Comparison of ENCODE assay signal across 13 cellular contexts in genomic region chr2:25483584-25484266, GRCh38.
DNase-seq lines count a peak whose midpoint lies in the region; ATAC-seq, FAIRE-seq and TF ChIP-seq lines count a peak whose summit lies in the region.
"Had no signal": no experiment of that assay in that cellular context is flagged by ENCODE, and none has a peak within 500 bp of the region (broad histone marks: within the 10 kb centered on the region; RNA-seq: fewer than 3 reads in every experiment).

No MANE protein-coding gene starts in this region.

- WGBS in GM12878 (ENCODE audit: insufficient coverage, insufficient replicate concordance, low lambda C conversion rate, missing lambda C conversion rate): 55% methylated on average over 2 of the region's 2 CpGs

- H3K4me1 Mint-ChIP-seq in activated naive CD4-positive, alpha-beta T cell treated with anti-CD3 and anti-CD28 coated beads for 36 hours (ENCODE audit: low read depth): peaks cover 3% of the 10 kb centered on the region

- peaks cover 0 to 20% (median 6%) of the 10 kb centered on the region in 11 experiments; a peak in 10 of 22 replicates for H3K36me3 ChIP-seq in BLaER1 treated with 17β-estradiol and CSF1 and Interleukin-3, amounts not matched to agents 10 nM and 100 nM
- H3K36me3 ChIP-seq in GM12878 (ENCODE audit: control insufficient read depth in 2 of 2, insufficient read depth in 2 of 2, low read length in 1 of 2): no peaks in the 10 kb centered on the region

- no peak overlapping the region for H3K4me3 Mint-ChIP-seq in activated naive CD4-positive, alpha-beta T cell treated with anti-CD3 and anti-CD28 coated beads for 36 hours
- H3K4me3 Mint-ChIP-seq: brain; CD4-positive, CD25-positive, alpha-beta regulatory T cell; neural crest cell; WTC11 had no signal

- peak overlapping the region; percentile 42 to 88 (median 66) for H3K4me2 ChIP-seq in BLaER1 treated with 17β-estradiol and CSF1 and Interleukin-3, amounts not matched to agents 10 nM and 100 nM
- peak overlapping the region; percentile 77 for H3K4me2 ChIP-seq in GM12878 (ENCODE audit: control insufficient read depth, insufficient read depth)

- no peaks in the 10 kb centered on the region for H3K9me3 Mint-ChIP-seq in activated naive CD4-positive, alpha-beta T cell treated with anti-CD3 and anti-CD28 coated beads for 36 hours
- H3K9me3 Mint-ChIP-seq: CD4-positive, CD25-positive, alpha-beta regulatory T cell; neural crest cell; WTC11 had no signal

- no peak overlapping the region for H3K4me3 ChIP-seq in BLaER1 treated with 17β-estradiol and CSF1 and Interleukin-3, amounts not matched to agents 10 nM and 100 nM
- no peak overlapping the region for H3K4me3 ChIP-seq in GM12878
- H3K4me3 ChIP-seq: heart left ventricle had no signal

- peaks cover 14 to 40% (median 27%) of the 10 kb centered on the region in 10 experiments for H3K4me1 ChIP-seq in BLaER1 treated with 17β-estradiol and CSF1 and Interleukin-3, amounts not matched to agents 10 nM and 100 nM
- H3K4me1 ChIP-seq in GM12878 (ENCODE audit: control insufficient read depth, insufficient read depth, low read length): peaks cover 9% of the 10 kb centered on the region

- intact Hi-C loops in GM12878 (cut with micrococcal nuclease; ENCODE audit: unreplicated experiment): no loop called here
- intact Hi-C loops in activated naive CD4-positive, alpha-beta T cell treated with anti-CD3 and anti-CD28 coated beads for 36 hours (cut with micrococcal nuclease): no loop called here

- POLR2A ChIA-PET in GM12878 (lab: Charles Lee): interaction anchor here (0.8 to 1.9 kb wide), 8 partner anchors 10 to 287 kb away, joined by 3 to 9 read pairs (median 3); no protein-coding TSS in a partner anchor

- TF ChIP-seq RAD21 in GM12878 (IDR thresholded peaks at IDR 0.05; ENCODE audit: insufficient read depth, low read depth, low read length): no peak

- TF ChIP-seq CTCF in GM12878 (IDR thresholded peaks at IDR 0.05 in 2 of 3, conservative IDR thresholded peaks at IDR 0.05 in 1 of 3; ENCODE audit: control insufficient read depth in 2 of 3, extremely low read depth in 1 of 3, insufficient read depth in 1 of 3, low read depth in 3 of 3, low read length in 3 of 3): no peak

- H2AFZ ChIP-seq in GM12878 (ENCODE audit: control insufficient read depth, low read depth, low read length): peak overlapping the region; percentile 44

- no peaks in the 10 kb centered on the region for H3K27me3 Mint-ChIP-seq in activated naive CD4-positive, alpha-beta T cell treated with anti-CD3 and anti-CD28 coated beads for 36 hours (ENCODE audit: low read depth)
- H3K27me3 Mint-ChIP-seq: brain; CD4-positive, CD25-positive, alpha-beta regulatory T cell had no signal

- H4K20me1 ChIP-seq in BLaER1 treated with 17β-estradiol and CSF1 and Interleukin-3, amounts not matched to agents 10 nM and 100 nM: no peaks in the 10 kb centered on the region
- H4K20me1 ChIP-seq in GM12878 (ENCODE audit: control insufficient read depth, insufficient read depth): no peaks in the 10 kb centered on the region

- SMC1A ChIA-PET in GM12878 (lab: Charles Lee; ENCODE audit: uncharacterized antibody, unreplicated experiment): interaction anchor here (0.7 to 2.6 kb wide), 19 partner anchors 10 to 208 kb away, joined by 3 to 18 read pairs (median 4); no protein-coding TSS in a partner anchor

- ATAC-seq in GM21367 (IDR thresholded peaks at IDR 0.05; ENCODE audit: unreplicated experiment) (peak; percentile 69), HG03520 (IDR thresholded peaks at IDR 0.05; ENCODE audit: unreplicated experiment) (peak; percentile 55), GM12878 (peak; percentile 90)
- ATAC-seq: WTC11 had no signal

- no peak for DNase-seq in GM12878 (ENCODE audit: low read depth, low spot score)
- no peak for DNase-seq in inferior parietal cortex (ENCODE audit: extremely low spot score)
- no peak for DNase-seq in activated naive CD4-positive, alpha-beta T cell treated with anti-CD3 and anti-CD28 coated beads for 36 hours
- no peak for DNase-seq in DMS53 treated with DMSO at 0.1 percent for 48 hours (lab: John Stamatoyannopoulos, UW; ENCODE audit: unreplicated experiment)
- no peak for DNase-seq in DMS 273 treated with DMSO at 0.1 percent for 48 hours (lab: John Stamatoyannopoulos, UW)
- DNase-seq: CD4-positive, CD25-positive, alpha-beta regulatory T cell; heart left ventricle had no signal

- H3K27ac Mint-ChIP-seq in activated naive CD4-positive, alpha-beta T cell treated with anti-CD3 and anti-CD28 coated beads for 36 hours: no peak overlapping the region
- H3K27ac Mint-ChIP-seq: brain; CD4-positive, CD25-positive, alpha-beta regulatory T cell; WTC11 had no signal

- H3K36me3 Mint-ChIP-seq in activated naive CD4-positive, alpha-beta T cell treated with anti-CD3 and anti-CD28 coated beads for 36 hours (ENCODE audit: low read depth): peaks cover 7% of the 10 kb centered on the region
- H3K36me3 Mint-ChIP-seq: WTC11 had no signal

- no peak for TF ChIP-seq POLR2A in GM12878 (IDR thresholded peaks at IDR 0.05; ENCODE audit: low read depth, low read length)

- no peaks in the 10 kb centered on the region for H3K27me3 ChIP-seq in BLaER1 treated with 17β-estradiol and CSF1 and Interleukin-3, amounts not matched to agents 10 nM and 100 nM
- H3K27me3 ChIP-seq in GM12878 (replicated peaks in 1 of 2; ENCODE audit: control insufficient read depth in 2 of 2, insufficient read depth in 2 of 2, low read length in 1 of 2): no peaks in the 10 kb centered on the region
- H3K27me3 ChIP-seq: heart left ventricle had no signal

- no TSS peak for BruUV-seq in GM12878 (replicated peaks; lab: Mats Ljungman, UMichigan)

- peak; percentile 59 to 62; a peak in 2 of 4 replicates for TF ChIP-seq EP300 in GM12878 (IDR thresholded peaks at IDR 0.05; ENCODE audit: borderline replicate concordance in 1 of 2, control insufficient read depth in 1 of 2, low read depth in 2 of 2, low read length in 2 of 2)

- peak; percentile 75 for FAIRE-seq in GM12878 (lab: Jason Lieb, UNC)

- no peaks in the 10 kb centered on the region for H3K79me2 ChIP-seq in GM12878 (ENCODE audit: control insufficient read depth, insufficient read depth, low read length)

- in situ Hi-C loops in GM12878 (cut with MboI): no loop called here

- CTCF ChIA-PET in GM12878 (lab: Yijun Ruan, JAX): interaction anchor here (0.9 to 1.9 kb wide), 10 partner anchors 10 to 122 kb away, joined by 3 to 8 read pairs (median 4); no protein-coding TSS in a partner anchor
- CTCF ChIA-PET in activated naive CD4-positive, alpha-beta T cell treated with anti-CD3 and anti-CD28 coated beads for 36 hours (lab: Charles Lee): no interaction called here

- H3K9me3 ChIP-seq in BLaER1 treated with 17β-estradiol and CSF1 and Interleukin-3, amounts not matched to agents 10 nM and 100 nM (replicated peaks in 1 of 11): no peaks in the 10 kb centered on the region
- H3K9me3 ChIP-seq in GM12878 (replicated peaks; ENCODE audit: control insufficient read depth, insufficient read depth, low read length): no peaks in the 10 kb centered on the region
- H3K9me3 ChIP-seq: heart left ventricle had no signal

- H3K9ac ChIP-seq in BLaER1 treated with 17β-estradiol and CSF1 and Interleukin-3, amounts not matched to agents 10 nM and 100 nM: peak overlapping the region in 7 of 11 experiments; percentile 5 to 60 (median 24); a peak in 7 of 22 replicates
- no peak overlapping the region for H3K9ac ChIP-seq in GM12878 (ENCODE audit: control insufficient read depth, insufficient read depth, low read length)

- RAD21 ChIA-PET in GM12878 (lab: Charles Lee; ENCODE audit: unreplicated experiment): interaction anchor here (0.6 to 2.0 kb wide), 15 partner anchors 8 to 204 kb away, joined by 3 to 10 read pairs (median 4); no protein-coding TSS in a partner anchor

- H3K27ac ChIP-seq in BLaER1 treated with 17β-estradiol and CSF1 and Interleukin-3, amounts not matched to agents 10 nM and 100 nM: peak overlapping the region; percentile 56 to 85 (median 73); a peak in 21 of 22 replicates
- H3K27ac ChIP-seq in GM12878 (ENCODE audit: control insufficient read depth, insufficient read depth): peak overlapping the region; percentile 54

TF ChIP-seq in GM12878, 131 proteins besides CTCF, POLR2A, EP300 and RAD21 (continues in another document):
- TF ChIP-seq EED (IDR thresholded peaks at IDR 0.05; ENCODE audit: low read depth) (peak; percentile 71), SP1 (IDR thresholded peaks at IDR 0.05; ENCODE audit: low read depth, low read length) (no peak), GATAD2B (conservative IDR thresholded peaks at IDR 0.05; ENCODE audit: low read depth) (peak; percentile 65; the same call in 1 of the 2 replicates), NBN (IDR thresholded peaks at IDR 0.05) (0 out of 2 replicates have a peak, but pooled peaks have one; percentile 28), ZNF622 (IDR thresholded peaks at IDR 0.05) (0 out of 2 replicates have a peak, but pooled peaks have one; percentile 20), RB1 (IDR thresholded peaks at IDR 0.05; ENCODE audit: borderline replicate concordance) (no peak), POLR2AphosphoS2 (IDR thresholded peaks at IDR 0.05; ENCODE audit: low read depth, low read length) (no peak), SMARCA5 (IDR thresholded peaks at IDR 0.05) (peak; percentile 84; the same call in 1 of the 2 replicates), MEF2B (IDR thresholded peaks at IDR 0.05; ENCODE audit: partially characterized antibody, poor library complexity, severe bottlenecking) (peak; percentile 74), LARP7 (IDR thresholded peaks at IDR 0.05) (peak; percentile 62), BHLHE40 (IDR thresholded peaks at IDR 0.05; ENCODE audit: borderline replicate concordance in 1 of 2, low read depth in 2 of 2, low read length in 1 of 2) (peak; percentile 90 to 93), TBL1XR1 (IDR thresholded peaks at IDR 0.05; ENCODE audit: low read depth, low read length) (0 out of 2 replicates have a peak, but pooled peaks have one; percentile 18), ELK1 (IDR thresholded peaks at IDR 0.05; ENCODE audit: low read depth, low read length) (no peak), DPF2 (IDR thresholded peaks at IDR 0.05) (peak; percentile 76; the same call in 1 of the 2 replicates), MTA2 (IDR thresholded peaks at IDR 0.05; ENCODE audit: low read depth) (peak; percentile 78)
